ENCODE assay signal across 17 cellular contexts in genomic region chr2:64423303-64423702, GRCh38. TPM values are rescaled to one million over a fixed set of nuclear protein-coding genes. Genes with fewer than 3 reads are reported as not detected.
DNase-seq lines count a peak whose midpoint lies in the region; ATAC-seq, FAIRE-seq and TF ChIP-seq lines count a peak whose summit lies in the region.
"Had no signal": no experiment of that assay in that cellular context is flagged by ENCODE, and none has a peak within 500 bp of the region (broad histone marks: within the 10 kb centered on the region; RNA-seq: fewer than 3 reads in every experiment).

No MANE protein-coding gene starts in this region.

- H3K9me3 Mint-ChIP-seq in activated T-cell treated with anti-CD3 and anti-CD28 coated beads, Interleukin-2, amount 50 U/mL, for 4 hours = no peaks in the 10 kb centered on the region
- H3K9me3 Mint-ChIP-seq: CD8-positive, alpha-beta T cell had no signal

- dilution Hi-C loops in IMR-90 (cut with HindIII; ENCODE audit: low sequenced_read_pairs, unreplicated experiment) = no loop called here

- H2AK9ac ChIP-seq in IMR-90 (replicated peaks; ENCODE audit: low read depth, low read length, poor library complexity) = no peak overlapping the region

- H3K4me2 ChIP-seq in IMR-90 (ENCODE audit: low read depth, low read length) (no peak overlapping the region), HepG2 (ENCODE audit: low read depth, low read length) (no peak overlapping the region)
- H3K4me2 ChIP-seq: A549 had no signal

- H3K18ac ChIP-seq in IMR-90 (ENCODE audit: low read depth, low read length) = no peak overlapping the region

- H3K79me1 ChIP-seq in IMR-90 (ENCODE audit: low read depth in 1 of 2, low read length in 2 of 2) = no peaks in the 10 kb centered on the region

- H4K5ac ChIP-seq in IMR-90 (ENCODE audit: low read depth, low read length) = no peak overlapping the region

- in situ Hi-C loops in IMR-90 (cut with MboI; ENCODE audit: low sequenced_read_pairs) = no loop called here
- in situ Hi-C loops in HepG2 (cut with HindIII; ENCODE audit: extremely low pct_ligation_motif_present, low pct_unique_long_range_greater_than_20kb) = no loop called here

- H3K27ac ChIP-seq in IMR-90 (ENCODE audit: insufficient read depth, low read length) (no peak overlapping the region), colonic mucosa (no peak overlapping the region), HepG2 (ENCODE audit: extremely low read length, insufficient read depth, low read length) (no peak overlapping the region)
- H3K27ac ChIP-seq: A549, GM23248 had no signal

- H2BK5ac ChIP-seq in IMR-90 (ENCODE audit: low read depth, low read length, poor library complexity, severe bottlenecking) = no peak overlapping the region

- CTCF ChIA-PET in IMR-90 (lab: Yijun Ruan, JAX) (no interaction called here), HepG2 (lab: Yijun Ruan, JAX; ENCODE audit: low intra/inter-chr PET ratio, low total read pairs) (no interaction called here)

- H3K79me2 ChIP-seq in HepG2 (ENCODE audit: insufficient read depth, low read length) = no peaks in the 10 kb centered on the region

- TF ChIP-seq POLR2A in IMR-90 (IDR thresholded peaks at IDR 0.05; ENCODE audit: low read depth, low read length) = no peak
- TF ChIP-seq POLR2A in HepG2 (IDR thresholded peaks at IDR 0.05; ENCODE audit: insufficient read depth in 1 of 2, low read depth in 2 of 2, low read length in 2 of 2) = no peak

- H3K36me3 Mint-ChIP-seq in activated T-cell treated with anti-CD3 and anti-CD28 coated beads, Interleukin-2, amount 50 U/mL, for 4 hours (ENCODE audit: insufficient read depth) = no peaks in the 10 kb centered on the region
- H3K36me3 Mint-ChIP-seq: CD14-positive monocyte; CD8-positive, alpha-beta T cell had no signal

- H3K4me1 ChIP-seq in IMR-90 (ENCODE audit: control insufficient read depth, insufficient read depth, low read length) (no peaks in the 10 kb centered on the region), colonic mucosa (no peaks in the 10 kb centered on the region), HepG2 (ENCODE audit: insufficient read depth, low read length) (peaks cover 17% of the 10 kb centered on the region), mucosa of descending colon (ENCODE audit: low read depth) (peaks cover 3% of the 10 kb centered on the region)

- BruUV-seq in IMR-90 (replicated peaks; lab: Mats Ljungman, UMichigan) (no TSS peak), HepG2 (replicated peaks; lab: Mats Ljungman, UMichigan) (no TSS peak)

- H3K27me3 ChIP-seq in IMR-90 (ENCODE audit: control insufficient read depth, insufficient read depth, low read length) = peaks cover 20% of the 10 kb centered on the region
- no peaks in the 10 kb centered on the region for H3K27me3 ChIP-seq in colonic mucosa
- no peaks in the 10 kb centered on the region for H3K27me3 ChIP-seq in HepG2 (ENCODE audit: control insufficient read depth in 1 of 2, insufficient read depth in 2 of 2, low read length in 2 of 2)

- H4K20me1 ChIP-seq in IMR-90 (ENCODE audit: insufficient read depth, low read length) (no peaks in the 10 kb centered on the region), HepG2 (ENCODE audit: insufficient read depth, low read length) (no peaks in the 10 kb centered on the region)

- no peak overlapping the region for H2BK15ac ChIP-seq in IMR-90 (ENCODE audit: low read depth, low read length)

- TF ChIP-seq CTCF in IMR-90 (conservative IDR thresholded peaks at IDR 0.05; ENCODE audit: low read depth, low read length) = no peak
- no peak for TF ChIP-seq CTCF in colonic mucosa (IDR thresholded peaks at IDR 0.05)
- TF ChIP-seq CTCF in HepG2 (CRISPR knock-in tag; IDR thresholded peaks at IDR 0.05) = no peak
- TF ChIP-seq CTCF in mucosa of descending colon (IDR thresholded peaks at IDR 0.05) = no peak

- POLR2A ChIA-PET in IMR-90 (lab: Charles Lee; ENCODE audit: unreplicated experiment) (no interaction called here), HepG2 (lab: Yijun Ruan, JAX) (no interaction called here)

- FAIRE-seq in HepG2 (lab: Jason Lieb, UNC) = no peak
- FAIRE-seq: A549, D721Med, H54 had no signal

- no peak overlapping the region for H3K4me3 ChIP-seq in IMR-90 (ENCODE audit: insufficient read depth, low read depth, low read length)
- no peak overlapping the region for H3K4me3 ChIP-seq in colonic mucosa
- no peak overlapping the region for H3K4me3 ChIP-seq in HepG2 (replicated peaks in 1 of 3; ENCODE audit: insufficient read depth in 1 of 3, low read depth in 2 of 3, low read length in 3 of 3)
- H3K4me3 ChIP-seq in mucosa of descending colon = no peak overlapping the region
- H3K4me3 ChIP-seq: A549, GM23248 had no signal

- H3K4me3 Mint-ChIP-seq in activated T-cell treated with anti-CD3 and anti-CD28 coated beads, Interleukin-2, amount 50 U/mL, for 4 hours = no peak overlapping the region
- H3K4me3 Mint-ChIP-seq: CD14-positive monocyte; CD8-positive, alpha-beta T cell had no signal

- H4K8ac ChIP-seq in IMR-90 (ENCODE audit: low read depth in 2 of 2, low read length in 2 of 2) = no peak overlapping the region

- no peak overlapping the region for H2BK120ac ChIP-seq in IMR-90 (ENCODE audit: low read depth, low read length)

- H3K4ac ChIP-seq in IMR-90 (ENCODE audit: low read depth, low read length) = no peak overlapping the region

- no peak for TF ChIP-seq RAD21 in IMR-90 (IDR thresholded peaks at IDR 0.05; ENCODE audit: low read length)
- TF ChIP-seq RAD21 in HepG2 (CRISPR knock-in tag; IDR thresholded peaks at IDR 0.05) = no peak

- H2BK20ac ChIP-seq in IMR-90 (ENCODE audit: low read depth, low read length) = no peak overlapping the region

- H3K36me3 ChIP-seq in IMR-90 (ENCODE audit: control insufficient read depth, insufficient read depth, low read length) = no peaks in the 10 kb centered on the region
- H3K36me3 ChIP-seq in colonic mucosa = no peaks in the 10 kb centered on the region
- H3K36me3 ChIP-seq in HepG2 (replicated peaks in 1 of 2; ENCODE audit: control insufficient read depth in 1 of 2, insufficient read depth in 2 of 2, low read length in 2 of 2) = no peaks in the 10 kb centered on the region
- H3K36me3 ChIP-seq in mucosa of descending colon (ENCODE audit: low read depth) = no peaks in the 10 kb centered on the region

- no peaks in the 10 kb centered on the region for H3K4me1 Mint-ChIP-seq in activated T-cell treated with anti-CD3 and anti-CD28 coated beads, Interleukin-2, amount 50 U/mL, for 4 hours (ENCODE audit: low read depth)

- no peak for ATAC-seq in IMR-90 (ENCODE audit: low read depth)
- ATAC-seq in HepG2 = no peak
- no peak for ATAC-seq in activated T-cell treated with anti-CD3 and anti-CD28 coated beads, Interleukin-2, amount 50 U/mL, for 4 hours
- ATAC-seq in mucosa of descending colon = no peak
- ATAC-seq: CD8-positive, alpha-beta T cell; HCT116 had no signal

- intact Hi-C loops in IMR-90 (cut with micrococcal nuclease) = no loop called here
- intact Hi-C loops in colonic mucosa (cut with DNase I) = no loop called here
- intact Hi-C loops in HepG2 (cut with micrococcal nuclease; ENCODE audit: unreplicated experiment) = no loop called here
- intact Hi-C loops in mucosa of descending colon (cut with DNase I, micrococcal nuclease) = no loop called here

- no peak overlapping the region for H3K56ac ChIP-seq in IMR-90 (ENCODE audit: extremely low read depth, insufficient read depth, low read length)

- H2AFZ ChIP-seq in IMR-90 (replicated peaks; ENCODE audit: low read length, poor library complexity) = no peak overlapping the region
- no peak overlapping the region for H2AFZ ChIP-seq in HepG2 (ENCODE audit: low read length)
- H2AFZ ChIP-seq: GM23248 had no signal

- DNase-seq in IMR-90 (no peak), colonic mucosa (peak; percentile 12), HepG2 (ENCODE audit: low spot score) (no peak), DMS114 treated with DMSO at 0.1 percent for 48 hours (lab: John Stamatoyannopoulos, UW; ENCODE audit: unreplicated experiment) (no peak), mucosa of descending colon (no peak), DMS 273 (lab: John Stamatoyannopoulos, UW; ENCODE audit: unreplicated experiment) (no peak)
- no peak for DNase-seq in activated T-cell treated with anti-CD3 and anti-CD28 coated beads, Interleukin-2, amount 50 U/mL, for 4 hours
- DNase-seq: CD8-positive, alpha-beta T cell; COR-L47; DMS53; GF-D8 had no signal

- H3K23ac ChIP-seq in IMR-90 (ENCODE audit: low read depth, low read length) = no peak overlapping the region

- no peak overlapping the region for H3K9ac ChIP-seq in IMR-90 (ENCODE audit: low read depth, low read length)
- H3K9ac ChIP-seq in colonic mucosa (ENCODE audit: low read depth in 2 of 2, low read length in 2 of 2) = no peak overlapping the region
- H3K9ac ChIP-seq in HepG2 (ENCODE audit: insufficient read depth, low read depth, low read length) = no peak overlapping the region
- H3K9ac ChIP-seq: GM23248 had no signal

- no peak overlapping the region for H3K14ac ChIP-seq in IMR-90 (replicated peaks; ENCODE audit: low read depth, low read length)

- no peaks in the 10 kb centered on the region for H3K9me3 ChIP-seq in IMR-90 (ENCODE audit: control insufficient read depth, insufficient read depth, low read length)
- H3K9me3 ChIP-seq in colonic mucosa = no peaks in the 10 kb centered on the region
- no peaks in the 10 kb centered on the region for H3K9me3 ChIP-seq in HepG2 (ENCODE audit: low read length)
- H3K9me3 ChIP-seq in mucosa of descending colon = no peaks in the 10 kb centered on the region
- H3K9me3 ChIP-seq: A549 had no signal

- H3K9me1 ChIP-seq in IMR-90 (ENCODE audit: insufficient read depth, low read length) = no peaks in the 10 kb centered on the region

- H3K27me3 Mint-ChIP-seq in activated T-cell treated with anti-CD3 and anti-CD28 coated beads, Interleukin-2, amount 50 U/mL, for 4 hours (ENCODE audit: low read depth) = no peaks in the 10 kb centered on the region

- H2AK5ac ChIP-seq in IMR-90 (ENCODE audit: low read depth, low read length) = no peak overlapping the region

- TF ChIP-seq EP300 in HepG2 (IDR thresholded peaks at IDR 0.05; ENCODE audit: low read depth in 2 of 2, low read length in 2 of 2) (no peak), HepG2 (CRISPR knock-in tag; IDR thresholded peaks at IDR 0.05; ENCODE audit: borderline replicate concordance) (no peak)

- no peak overlapping the region for H4K91ac ChIP-seq in IMR-90 (ENCODE audit: insufficient read depth, low read depth, low read length)

RNA-seq across cellular contexts. Expression of gene LGALSL, which starts 30.7 kb away (rescaled TPM):
- total RNA-seq in IMR-90 (2012; rRNA removed) (1.7 and 2.9 TPM in 2 replicates), colonic mucosa (10 to 100 TPM; 26.4 to 34.8 TPM), HepG2 (2016; rRNA removed; fragmentation: Illumina TruSeq; extraction: Trizol) (15.4 and 22.6 TPM in 2 replicates), mucosa of descending colon (10 to 100 TPM; 30.7 to 40.9 (median 37.6) TPM)
- polyA plus RNA-seq in IMR-90 (2012; rRNA removed) (0.86 and 1.1 TPM in 2 replicates), HepG2 (2011; rRNA removed) (16.2 and 20.0 TPM in 2 replicates)
- polyA plus RNA-seq in IMR-90 (2012; cell fraction: cytosol; rRNA removed) = 0.84 and 1.1 TPM in 2 replicates
- polyA plus RNA-seq in IMR-90 (2012; cell fraction: nucleus; rRNA removed; ENCODE audit: low replicate concordance) = 0.20 and 0.62 TPM in 2 replicates
- 6.1 and 12.0 TPM in 2 replicates for total RNA-seq in HepG2 (2016; cell fraction: cytosol; rRNA removed; fragmentation: Illumina TruSeq; extraction: Trizol; ENCODE audit: low read depth)
- total RNA-seq in HepG2 (2016; cell fraction: insoluble cytoplasmic fraction; rRNA removed; fragmentation: Illumina TruSeq; extraction: Trizol) = 15.9 and 18.2 TPM in 2 replicates
- total RNA-seq in HepG2 (2016; cell fraction: membrane; rRNA removed; fragmentation: Illumina TruSeq; extraction: Trizol) = 15.5 and 19.7 TPM in 2 replicates
- total RNA-seq in HepG2 (2016; cell fraction: nucleus; rRNA removed; fragmentation: Illumina TruSeq; extraction: Trizol) = 7.0 and 10.0 TPM in 2 replicates
- polyA plus RNA-seq in HepG2 (2011; cell fraction: cytosol; rRNA removed) = 17.5 and 21.3 TPM in 2 replicates
- 8.2 and 8.9 TPM in 2 replicates for polyA plus RNA-seq in HepG2 (2011; cell fraction: nucleus; rRNA removed)
- 18.4 and 25.6 TPM in 2 replicates for polyA plus RNA-seq in HepG2 (2012)
- polyA plus RNA-seq in HepG2 (2016; cell fraction: cytosol; fragmentation: Illumina TruSeq; extraction: Trizol; ENCODE audit: low read depth) = 19.9 and 23.2 TPM in 2 replicates
- 28.6 and 32.5 TPM in 2 replicates for polyA plus RNA-seq in HepG2 (2016; cell fraction: insoluble cytoplasmic fraction; fragmentation: Illumina TruSeq; extraction: Trizol; ENCODE audit: low read depth)
- 19.7 and 21.5 TPM in 2 replicates for polyA plus RNA-seq in HepG2 (2016; cell fraction: membrane; fragmentation: Illumina TruSeq; extraction: Trizol; ENCODE audit: low read depth)
- 15.4 and 23.3 TPM in 2 replicates for polyA plus RNA-seq in HepG2 (2016; cell fraction: nucleus; fragmentation: Illumina TruSeq; extraction: Trizol; ENCODE audit: insufficient read depth, low read depth)
- polyA minus RNA-seq in HepG2 (2011; rRNA and poly(A)+ RNA removed; ENCODE audit: low replicate concordance) = 8.2 and 17.7 TPM in 2 replicates
- 16.6 and 18.6 TPM in 2 replicates for polyA minus RNA-seq in HepG2 (2011; cell fraction: cytosol; rRNA and poly(A)+ RNA removed)
- 5.4 and 7.6 TPM in 2 replicates for polyA minus RNA-seq in HepG2 (2011; cell fraction: nucleus; rRNA and poly(A)+ RNA removed)
- total RNA-seq in activated T-cell treated with anti-CD3 and anti-CD28 coated beads, Interleukin-2, amount 50 U/mL, for 4 hours = 1 to 10 TPM in 2 of 3 donors, under 1 TPM in 1; 0.73 to 2.3 (median 1.9) TPM
